40 cellular contexts compared by ENCODE assay signal in genomic region chr16:71225145-71225544, GRCh38. TPM values are rescaled to one million over a fixed set of nuclear protein-coding genes. Genes with fewer than 3 reads are reported as not detected.
"Had no signal": no experiment of that assay in that cellular context is flagged by ENCODE, and none has a peak within 500 bp of the region (broad histone marks: within the 10 kb centered on the region; RNA-seq: fewer than 3 reads in every experiment).

No MANE protein-coding gene starts in this region.

- H3K27ac Mint-ChIP-seq: activated naive CD4-positive, alpha-beta T cell treated with anti-CD3 and anti-CD28 coated beads for 36 hours; activated naive CD4-positive, alpha-beta T cell treated with anti-CD3 and anti-CD28 coated beads, Interleukin-2, amount 10 ng/mL, durations not matched to agents 7 days and 5 days; activated naive CD4-positive, alpha-beta T cell treated with anti-CD3 and anti-CD28 coated beads, Interleukin-2, amount 50 U/mL, for 24 hours; activated naive CD4-positive, alpha-beta T cell treated with anti-CD3 and anti-CD28 coated beads, Interleukin-2, amount 50 U/mL, for 72 hours; activated naive CD8-positive, alpha-beta T cell; activated naive CD8-positive, alpha-beta T cell treated with anti-CD3 and anti-CD28 coated beads for 36 hours; activated naive CD8-positive, alpha-beta T cell treated with anti-CD3 and anti-CD28 coated beads, Interleukin-2, amount 10 ng/mL, durations not matched to agents 7 days and 5 days; activated naive CD8-positive, alpha-beta T cell treated with anti-CD3 and anti-CD28 coated beads, Interleukin-2, amount 50 U/mL, for 24 hours; activated T-cell treated with anti-CD3 and anti-CD28 coated beads, Interleukin-2, amount 50 U/mL, for 24 hours; activated T-cell treated with anti-CD3 and anti-CD28 coated beads, Interleukin-2, amount 50 U/mL, for 72 hours; activated T-helper 1 cell treated with anti-CD3 and anti-CD28 coated beads, Interleukin-12 subunit alpha, Interleukin-12 subunit beta, Interleukin-2, Interleukin-4 antibody, amounts not matched to agents 30 ng/mL and 10 ng/mL and 1 ng/mL, durations not matched to agents 14 hours and 24 hours and 36 hours; activated T-helper 17 cell treated with anti-CD3 and anti-CD28 coated beads, Interleukin-2, amount 50 U/mL, for 72 hours; activated T-helper 2 cell treated with anti-CD3 and anti-CD28 coated beads, Interferon-gamma antibody, Interleukin-2, Interleukin-4, amounts not matched to agents 10 μg/mL and 5 μg/mL and 100 μg/mL, durations not matched to agents 14 hours and 24 hours and 36 hours; brain had no signal

- DNase-seq: activated effector memory CD4-positive, alpha-beta T cell treated with anti-CD3 and anti-CD28 coated beads, Interleukin-2, amount 50 U/mL, for 16 hours; activated effector memory CD4-positive, alpha-beta T cell treated with Interleukin-2 at 50 U/mL for 16 hours; activated gamma-delta T cell; activated gamma-delta T cell treated with Interleukin-2 at 50 U/mL for 16 hours; activated naive CD4-positive, alpha-beta T cell; activated naive CD4-positive, alpha-beta T cell treated with anti-CD3 and anti-CD28 coated beads for 36 hours; activated naive CD4-positive, alpha-beta T cell treated with anti-CD3 and anti-CD28 coated beads, Interleukin-2, amount 10 ng/mL, durations not matched to agents 7 days and 5 days; activated naive CD4-positive, alpha-beta T cell treated with anti-CD3 and anti-CD28 coated beads, Interleukin-2, amount 50 U/mL, for 16 hours; activated naive CD4-positive, alpha-beta T cell treated with Interleukin-2 at 50 U/mL for 16 hours; activated naive CD8-positive, alpha-beta T cell treated with anti-CD3 and anti-CD28 coated beads for 36 hours; activated naive CD8-positive, alpha-beta T cell treated with anti-CD3 and anti-CD28 coated beads, Interleukin-2, amount 10 ng/mL, durations not matched to agents 7 days and 5 days; activated naive CD8-positive, alpha-beta T cell treated with anti-CD3 and anti-CD28 coated beads, Interleukin-2, amount 50 U/mL, for 24 hours; activated T-cell treated with anti-CD3 and anti-CD28 coated beads, Interleukin-2, amount 50 U/mL, for 24 hours; activated T-cell treated with anti-CD3 and anti-CD28 coated beads, Interleukin-2, amount 50 U/mL, for 4 hours; activated T-cell treated with anti-CD3 and anti-CD28 coated beads, Interleukin-2, amount 50 U/mL, for 48 hours; activated T-cell treated with anti-CD3 and anti-CD28 coated beads, Interleukin-2, amount 50 U/mL, for 72 hours; adrenal gland; amniotic stem cell; amygdala; anterior cingulate cortex; aorta; body of pancreas; brain microvascular endothelial cell; caudate nucleus; central memory CD4-positive, alpha-beta T cell; cerebellar nuclear complex had no signal

- H3K4me1 Mint-ChIP-seq: activated naive CD4-positive, alpha-beta T cell treated with anti-CD3 and anti-CD28 coated beads, Interleukin-2, amount 10 ng/mL, durations not matched to agents 7 days and 5 days; activated naive CD4-positive, alpha-beta T cell treated with anti-CD3 and anti-CD28 coated beads, Interleukin-2, amount 50 U/mL, for 24 hours; activated naive CD8-positive, alpha-beta T cell treated with anti-CD3 and anti-CD28 coated beads for 36 hours; activated naive CD8-positive, alpha-beta T cell treated with anti-CD3 and anti-CD28 coated beads, Interleukin-2, amount 10 ng/mL, durations not matched to agents 7 days and 5 days; activated naive CD8-positive, alpha-beta T cell treated with anti-CD3 and anti-CD28 coated beads, Interleukin-2, amount 50 U/mL, for 24 hours; activated T-helper 17 cell treated with anti-CD3 and anti-CD28 coated beads, Interleukin-2, amount 50 U/mL, for 72 hours; central memory CD8-positive, alpha-beta T cell had no signal

- H3K4me1 ChIP-seq: adrenal gland, ascending aorta, body of pancreas, breast epithelium had no signal

- H3K27me3 ChIP-seq: ascending aorta, body of pancreas, brain microvascular endothelial cell, breast epithelium, cardiac muscle cell had no signal

- H3K9me3 ChIP-seq: adrenal gland had no signal

- H3K4me3 Mint-ChIP-seq: activated naive CD4-positive, alpha-beta T cell treated with anti-CD3 and anti-CD28 coated beads for 36 hours; activated naive CD4-positive, alpha-beta T cell treated with anti-CD3 and anti-CD28 coated beads, Interleukin-2, amount 10 ng/mL, durations not matched to agents 7 days and 5 days; activated naive CD4-positive, alpha-beta T cell treated with anti-CD3 and anti-CD28 coated beads, Interleukin-2, amount 50 U/mL, for 24 hours; activated naive CD8-positive, alpha-beta T cell; activated naive CD8-positive, alpha-beta T cell treated with anti-CD3 and anti-CD28 coated beads for 36 hours; activated naive CD8-positive, alpha-beta T cell treated with anti-CD3 and anti-CD28 coated beads, Interleukin-2, amount 10 ng/mL, durations not matched to agents 7 days and 5 days; activated naive CD8-positive, alpha-beta T cell treated with anti-CD3 and anti-CD28 coated beads, Interleukin-2, amount 50 U/mL, for 24 hours; activated T-cell treated with anti-CD3 and anti-CD28 coated beads, Interleukin-2, amount 50 U/mL, for 24 hours; activated T-cell treated with anti-CD3 and anti-CD28 coated beads, Interleukin-2, amount 50 U/mL, for 4 hours; activated T-cell treated with anti-CD3 and anti-CD28 coated beads, Interleukin-2, amount 50 U/mL, for 72 hours; activated T-helper 1 cell treated with anti-CD3 and anti-CD28 coated beads, Interleukin-12 subunit alpha, Interleukin-12 subunit beta, Interleukin-2, Interleukin-4 antibody, amounts not matched to agents 30 ng/mL and 10 ng/mL and 1 ng/mL, durations not matched to agents 14 hours and 24 hours and 36 hours; activated T-helper 17 cell treated with anti-CD3 and anti-CD28 coated beads, Interleukin-2, amount 50 U/mL, for 72 hours; brain; central memory CD8-positive, alpha-beta T cell had no signal

- H3K36me3 Mint-ChIP-seq: activated naive CD4-positive, alpha-beta T cell treated with anti-CD3 and anti-CD28 coated beads, Interleukin-2, amount 10 ng/mL, durations not matched to agents 7 days and 5 days; activated naive CD8-positive, alpha-beta T cell treated with anti-CD3 and anti-CD28 coated beads for 36 hours; activated naive CD8-positive, alpha-beta T cell treated with anti-CD3 and anti-CD28 coated beads, Interleukin-2, amount 10 ng/mL, durations not matched to agents 7 days and 5 days had no signal

- ATAC-seq: activated naive CD4-positive, alpha-beta T cell treated with anti-CD3 and anti-CD28 coated beads, Interleukin-2, amount 50 U/mL, for 72 hours; activated naive CD8-positive, alpha-beta T cell treated with anti-CD3 and anti-CD28 coated beads, Interleukin-2, amount 50 U/mL, for 24 hours; activated T-cell treated with anti-CD3 and anti-CD28 coated beads, Interleukin-2, amount 50 U/mL, for 4 hours; activated T-cell treated with anti-CD3 and anti-CD28 coated beads, Interleukin-2, amount 50 U/mL, for 72 hours; activated T-helper 17 cell treated with anti-CD3 and anti-CD28 coated beads, Interleukin-2, amount 50 U/mL, for 72 hours; body of pancreas had no signal

- H3K27ac ChIP-seq: adrenal gland, ascending aorta, body of pancreas, brain microvascular endothelial cell, breast epithelium, cardiac muscle cell had no signal

- FAIRE-seq: astrocyte, bronchial epithelial cell had no signal

- H3K4me3 ChIP-seq: adrenal gland, ascending aorta, body of pancreas, breast epithelium, cardiac muscle cell had no signal

- H3K27me3 Mint-ChIP-seq: brain had no signal

- H3K36me3 ChIP-seq: adrenal gland, ascending aorta, brain microvascular endothelial cell, breast epithelium, cardiac muscle cell had no signal

RNA-seq across cellular contexts. Expression of gene HYDIN, which starts 5.4 kb away (rescaled TPM):
- total RNA-seq: activated naive CD4-positive, alpha-beta T cell treated with anti-CD3 and anti-CD28 coated beads for 36 hours; activated naive CD8-positive, alpha-beta T cell treated with anti-CD3 and anti-CD28 coated beads for 36 hours; activated naive CD8-positive, alpha-beta T cell treated with anti-CD3 and anti-CD28 coated beads, Interleukin-2, amount 10 ng/mL, durations not matched to agents 7 days and 5 days; activated T-cell treated with anti-CD3 and anti-CD28 coated beads, Interleukin-2, amount 50 U/mL, for 4 hours; activated T-helper 1 cell treated with anti-CD3 and anti-CD28 coated beads, Interleukin-12 subunit alpha, Interleukin-12 subunit beta, Interleukin-2, Interleukin-4 antibody, amounts not matched to agents 30 ng/mL and 10 ng/mL and 1 ng/mL, durations not matched to agents 14 hours and 24 hours and 36 hours; activated T-helper 2 cell treated with anti-CD3 and anti-CD28 coated beads, Interferon-gamma antibody, Interleukin-2, Interleukin-4, amounts not matched to agents 10 μg/mL and 5 μg/mL and 100 μg/mL, durations not matched to agents 14 hours and 24 hours and 36 hours; chondrocyte had no signal
